1 cellular context compared by ENCODE assay signal in genomic region chr22:27965547-27965946, GRCh38.
TF ChIP-seq lines count a peak whose summit lies in the region.

No MANE protein-coding gene starts in this region.

TF ChIP-seq in K562, 482 proteins besides CTCF, POLR2A, EP300 and RAD21 (continued from another document):
- TF ChIP-seq, protein P1, sequence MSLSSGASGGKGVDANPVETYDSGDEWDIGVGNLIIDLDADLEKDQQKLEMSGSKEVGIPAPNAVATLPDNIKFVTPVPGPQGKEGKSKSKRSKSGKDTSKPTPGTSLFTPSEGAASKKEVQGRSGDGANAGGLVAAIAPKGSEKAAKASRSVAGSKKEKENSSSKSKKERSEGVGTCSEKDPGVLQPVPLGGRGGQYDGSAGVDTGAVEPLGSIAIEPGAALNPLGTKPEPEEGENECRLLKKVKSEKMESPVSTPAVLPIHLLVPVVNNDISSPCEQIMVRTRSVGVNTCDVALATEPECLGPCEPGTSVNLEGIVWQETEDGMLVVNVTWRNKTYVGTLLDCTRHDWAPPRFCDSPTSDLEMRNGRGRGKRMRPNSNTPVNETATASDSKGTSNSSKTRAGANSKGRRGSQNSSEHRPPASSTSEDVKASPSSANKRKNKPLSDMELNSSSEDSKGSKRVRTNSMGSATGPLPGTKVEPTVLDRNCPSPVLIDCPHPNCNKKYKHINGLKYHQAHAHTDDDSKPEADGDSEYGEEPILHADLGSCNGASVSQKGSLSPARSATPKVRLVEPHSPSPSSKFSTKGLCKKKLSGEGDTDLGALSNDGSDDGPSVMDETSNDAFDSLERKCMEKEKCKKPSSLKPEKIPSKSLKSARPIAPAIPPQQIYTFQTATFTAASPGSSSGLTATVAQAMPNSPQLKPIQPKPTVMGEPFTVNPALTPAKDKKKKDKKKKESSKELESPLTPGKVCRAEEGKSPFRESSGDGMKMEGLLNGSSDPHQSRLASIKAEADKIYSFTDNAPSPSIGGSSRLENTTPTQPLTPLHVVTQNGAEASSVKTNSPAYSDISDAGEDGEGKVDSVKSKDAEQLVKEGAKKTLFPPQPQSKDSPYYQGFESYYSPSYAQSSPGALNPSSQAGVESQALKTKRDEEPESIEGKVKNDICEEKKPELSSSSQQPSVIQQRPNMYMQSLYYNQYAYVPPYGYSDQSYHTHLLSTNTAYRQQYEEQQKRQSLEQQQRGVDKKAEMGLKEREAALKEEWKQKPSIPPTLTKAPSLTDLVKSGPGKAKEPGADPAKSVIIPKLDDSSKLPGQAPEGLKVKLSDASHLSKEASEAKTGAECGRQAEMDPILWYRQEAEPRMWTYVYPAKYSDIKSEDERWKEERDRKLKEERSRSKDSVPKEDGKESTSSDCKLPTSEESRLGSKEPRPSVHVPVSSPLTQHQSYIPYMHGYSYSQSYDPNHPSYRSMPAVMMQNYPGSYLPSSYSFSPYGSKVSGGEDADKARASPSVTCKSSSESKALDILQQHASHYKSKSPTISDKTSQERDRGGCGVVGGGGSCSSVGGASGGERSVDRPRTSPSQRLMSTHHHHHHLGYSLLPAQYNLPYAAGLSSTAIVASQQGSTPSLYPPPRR (CRISPR knock-in tag; IDR thresholded peaks at IDR 0.05; ENCODE audit: borderline replicate concordance), result no peak
- TF ChIP-seq JUND (IDR thresholded peaks at IDR 0.05; ENCODE audit: borderline replicate concordance, low read depth, low read length) (peak; percentile 72; the same call in 1 of the 2 replicates), JUND (tag; IDR thresholded peaks at IDR 0.05; ENCODE audit: borderline replicate concordance, low read depth, low read length) (peak; percentile 77), JUNB (CRISPR knock-in tag; conservative IDR thresholded peaks at IDR 0.05) (0 out of 2 replicates have a peak, but pooled peaks have one; percentile 38), CHD2 (IDR thresholded peaks at IDR 0.05; ENCODE audit: low read depth, low read length) (no peak), PRMT5 (CRISPR knock-in tag; IDR thresholded peaks at IDR 0.05) (no peak), FOSL1 (tag; conservative IDR thresholded peaks at IDR 0.05) (peak; percentile 51), DMBX1 (CRISPR knock-in tag; IDR thresholded peaks at IDR 0.05; ENCODE audit: borderline replicate concordance) (no peak), ILK (tag; IDR thresholded peaks at IDR 0.05; ENCODE audit: borderline replicate concordance, low read depth) (no peak), HDAC6 (IDR thresholded peaks at IDR 0.05; ENCODE audit: low read depth, low read length) (no peak)
- TF ChIP-seq, protein P2, sequence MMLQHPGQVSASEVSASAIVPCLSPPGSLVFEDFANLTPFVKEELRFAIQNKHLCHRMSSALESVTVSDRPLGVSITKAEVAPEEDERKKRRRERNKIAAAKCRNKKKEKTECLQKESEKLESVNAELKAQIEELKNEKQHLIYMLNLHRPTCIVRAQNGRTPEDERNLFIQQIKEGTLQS (IDR thresholded peaks at IDR 0.05), result peak; percentile 76
- TF ChIP-seq, protein P2 (CRISPR knock-in tag; conservative IDR thresholded peaks at IDR 0.05), result no peak
